In the genomic region with DNA sequence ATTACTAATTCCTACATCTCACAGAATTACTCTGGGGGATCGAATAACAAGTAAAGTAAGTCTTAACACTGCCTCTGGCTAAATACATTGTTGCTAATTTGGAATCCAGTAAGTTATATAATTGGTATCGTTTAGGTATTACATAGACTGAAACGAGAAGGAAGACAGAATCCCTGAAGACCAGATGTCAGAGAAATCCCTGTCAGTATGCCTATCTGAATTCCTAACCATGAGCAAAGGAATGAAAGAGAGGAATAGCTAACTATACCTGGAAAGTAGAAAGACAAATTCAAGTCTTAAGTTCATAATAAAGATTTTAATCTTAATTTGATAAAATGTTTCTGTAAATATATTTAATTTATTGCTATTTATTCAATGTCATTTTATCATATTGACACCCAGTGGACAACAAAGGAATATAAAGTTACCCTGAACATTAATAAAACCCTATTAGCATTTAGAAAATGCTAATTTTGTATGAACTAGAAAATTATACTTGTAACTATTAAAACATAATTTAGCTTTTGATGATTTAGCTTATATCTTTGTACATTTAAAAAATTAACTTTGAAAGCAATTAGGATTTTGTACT, we compare ENCODE assay signal across 16 cellular contexts. TPM values are rescaled to one million over a fixed set of nuclear protein-coding genes. Genes with fewer than 3 reads are reported as not detected.
"Had no signal": no experiment of that assay in that cellular context is flagged by ENCODE, and none has a peak within 500 bp of the region (broad histone marks: within the 10 kb centered on the region; RNA-seq: fewer than 3 reads in every experiment).

No MANE protein-coding gene starts in this region.

- H3K36me3 ChIP-seq: esophagus muscularis mucosa, thyroid gland, vagina had no signal

- H3K9me3 Mint-ChIP-seq: activated naive CD8-positive, alpha-beta T cell treated with anti-CD3 and anti-CD28 coated beads for 36 hours; stimulated activated effector memory CD8-positive, alpha-beta T cell treated with anti-CD3 and anti-CD28 coated beads, Interleukin-12 subunit alpha, Interleukin-12 subunit beta, amount 100 ng/mL, for 72 hours had no signal

- H3K27ac ChIP-seq: dorsolateral prefrontal cortex, esophagus muscularis mucosa, foreskin keratinocyte, heart right ventricle, skin epidermis, thyroid gland, vagina had no signal

- H3K4me1 ChIP-seq: esophagus muscularis mucosa, foreskin keratinocyte, heart right ventricle, thyroid gland, vagina had no signal

- H3K4me3 Mint-ChIP-seq: activated CD4-positive, alpha-beta memory T cell treated with anti-CD3 and anti-CD28 coated beads for 36 hours; activated naive CD8-positive, alpha-beta T cell treated with anti-CD3 and anti-CD28 coated beads for 36 hours; activated T-cell treated with anti-CD3 and anti-CD28 coated beads, Interleukin-2, amount 50 U/mL, for 72 hours; stimulated activated effector memory CD8-positive, alpha-beta T cell treated with anti-CD3 and anti-CD28 coated beads, Interleukin-12 subunit alpha, Interleukin-12 subunit beta, amount 100 ng/mL, for 72 hours had no signal

- H3K27ac Mint-ChIP-seq: activated CD4-positive, alpha-beta memory T cell treated with anti-CD3 and anti-CD28 coated beads for 36 hours; activated naive CD8-positive, alpha-beta T cell treated with anti-CD3 and anti-CD28 coated beads for 36 hours; activated T-cell treated with anti-CD3 and anti-CD28 coated beads, Interleukin-2, amount 50 U/mL, for 72 hours; stimulated activated effector memory CD8-positive, alpha-beta T cell treated with anti-CD3 and anti-CD28 coated beads, Interleukin-12 subunit alpha, Interleukin-12 subunit beta, amount 100 ng/mL, for 72 hours had no signal

- ATAC-seq: activated T-cell treated with anti-CD3 and anti-CD28 coated beads, Interleukin-2, amount 50 U/mL, for 72 hours; foreskin keratinocyte; heart right ventricle; left ventricle myocardium superior; stimulated activated effector memory CD8-positive, alpha-beta T cell treated with anti-CD3 and anti-CD28 coated beads, Interleukin-12 subunit alpha, Interleukin-12 subunit beta, amount 100 ng/mL, for 72 hours had no signal

- H3K27me3 Mint-ChIP-seq: activated CD4-positive, alpha-beta memory T cell treated with anti-CD3 and anti-CD28 coated beads for 36 hours; activated naive CD8-positive, alpha-beta T cell treated with anti-CD3 and anti-CD28 coated beads for 36 hours had no signal

- H3K4me1 Mint-ChIP-seq: activated naive CD8-positive, alpha-beta T cell treated with anti-CD3 and anti-CD28 coated beads for 36 hours; stimulated activated effector memory CD8-positive, alpha-beta T cell treated with anti-CD3 and anti-CD28 coated beads, Interleukin-12 subunit alpha, Interleukin-12 subunit beta, amount 100 ng/mL, for 72 hours had no signal

- H3K27me3 ChIP-seq: dorsolateral prefrontal cortex, esophagus muscularis mucosa, foreskin keratinocyte, heart right ventricle, thyroid gland, vagina had no signal

- H3K9me3 ChIP-seq: esophagus muscularis mucosa, heart right ventricle, thyroid gland, vagina had no signal

- H3K4me3 ChIP-seq: dorsolateral prefrontal cortex, esophagus muscularis mucosa, heart right ventricle, skin epidermis, thyroid gland, vagina had no signal

- DNase-seq: activated CD4-positive, alpha-beta memory T cell treated with anti-CD3 and anti-CD28 coated beads for 36 hours; activated gamma-delta T cell treated with Interleukin-2 at 50 U/mL for 16 hours; activated naive CD8-positive, alpha-beta T cell treated with anti-CD3 and anti-CD28 coated beads for 36 hours; activated T-cell treated with anti-CD3 and anti-CD28 coated beads, Interleukin-2, amount 50 U/mL, for 72 hours; cerebellar nuclear complex; dorsolateral prefrontal cortex; foreskin keratinocyte; heart right ventricle; islet precursor cell; left ventricle myocardium superior; mesendoderm; thyroid gland had no signal

RNA-seq across cellular contexts. Expression of a gene that starts 35.8 kb away (rescaled TPM):
- total RNA-seq: activated CD4-positive, alpha-beta memory T cell treated with anti-CD3 and anti-CD28 coated beads for 36 hours; activated naive CD8-positive, alpha-beta T cell treated with anti-CD3 and anti-CD28 coated beads for 36 hours; activated T-cell treated with anti-CD3 and anti-CD28 coated beads, Interleukin-2, amount 50 U/mL, for 72 hours; esophagus muscularis mucosa; foreskin keratinocyte; left ventricle myocardium superior; thyroid gland; vagina had no signal
- polyA plus RNA-seq: foreskin keratinocyte had no signal
